19 cellular contexts compared by ENCODE assay signal in genomic region chr2:84527137-84528129, GRCh38. TPM values are rescaled to one million over a fixed set of nuclear protein-coding genes. Genes with fewer than 3 reads are reported as not detected.
DNase-seq lines count a peak whose midpoint lies in the region; ATAC-seq and TF ChIP-seq lines count a peak whose summit lies in the region.
"Had no signal": no experiment of that assay in that cellular context is flagged by ENCODE, and none has a peak within 500 bp of the region (broad histone marks: within the 10 kb centered on the region; RNA-seq: fewer than 3 reads in every experiment).

No MANE protein-coding gene starts in this region.

- no peaks in the 10 kb centered on the region for H3K4me1 ChIP-seq in mammary epithelial cell (ENCODE audit: insufficient read depth, low read length)
- no peaks in the 10 kb centered on the region for H3K4me1 ChIP-seq in mesenchymal stem cell (ENCODE audit: control insufficient read depth, insufficient read depth, low read depth, low read length)
- H3K4me1 ChIP-seq in transverse colon: peaks cover 0 to 32% (median 13%) of the 10 kb centered on the region in 4 donors
- no peaks in the 10 kb centered on the region for H3K4me1 ChIP-seq in testis

- no peak overlapping the region for H3K4me3 Mint-ChIP-seq in MCF 10A (ENCODE audit: unreplicated experiment)
- H3K4me3 Mint-ChIP-seq: activated CD4-positive, alpha-beta memory T cell treated with anti-CD3 and anti-CD28 coated beads for 36 hours; mesothelial cell of epicardium; neural crest cell; stimulated activated naive B cell treated with anti-CD40 and anti-IgM and Interleukin-4, amounts not matched to agents 10 μg/mL and 1 μg/mL and 100 μg/mL, for 72 hours had no signal

- H4K20me1 ChIP-seq in mammary epithelial cell (ENCODE audit: insufficient read depth, low read length): no peaks in the 10 kb centered on the region

- intact Hi-C loops in mammary epithelial cell (cut with micrococcal nuclease): no loop called here
- intact Hi-C loops in MCF 10A (cut with micrococcal nuclease): no loop called here
- intact Hi-C loops in transverse colon (cut with DNase I; ENCODE audit: low total_unique reads): no loop called here
- intact Hi-C loops in testis (cut with DNase I; ENCODE audit: low total_unique reads): no loop called here

- no peak overlapping the region for H2BK12ac ChIP-seq in mesenchymal stem cell (ENCODE audit: low read length in 2 of 2)

- H3K27ac Mint-ChIP-seq in MCF 10A (ENCODE audit: low read depth, unreplicated experiment): no peak overlapping the region
- H3K27ac Mint-ChIP-seq: activated CD4-positive, alpha-beta memory T cell treated with anti-CD3 and anti-CD28 coated beads for 36 hours; mesothelial cell of epicardium; stimulated activated naive B cell treated with anti-CD40 and anti-IgM and Interleukin-4, amounts not matched to agents 10 μg/mL and 1 μg/mL and 100 μg/mL, for 72 hours had no signal

- no peak overlapping the region for H3K14ac ChIP-seq in mesenchymal stem cell (ENCODE audit: low read length in 2 of 2)

- no peak overlapping the region for H2BK120ac ChIP-seq in mesenchymal stem cell (ENCODE audit: low read depth, low read length)

- no peak overlapping the region for H3K4me3 ChIP-seq in mammary epithelial cell (replicated peaks in 1 of 3; ENCODE audit: insufficient read depth in 1 of 3, low read depth in 2 of 3, low read length in 3 of 3)
- H3K4me3 ChIP-seq in mesenchymal stem cell (ENCODE audit: insufficient read depth in 1 of 2, low read depth in 1 of 2, low read length in 2 of 2): no peak overlapping the region
- H3K4me3 ChIP-seq in transverse colon: no peak overlapping the region
- no peak overlapping the region for H3K4me3 ChIP-seq in testis

- H3K9ac ChIP-seq in mammary epithelial cell (ENCODE audit: insufficient read depth, low read length) (no peak overlapping the region), mesenchymal stem cell (ENCODE audit: low read length) (peak overlapping the region; percentile 49)

- no peaks in the 10 kb centered on the region for H3K4me1 Mint-ChIP-seq in MCF 10A (ENCODE audit: insufficient read depth, unreplicated experiment)
- H3K4me1 Mint-ChIP-seq: mesothelial cell of epicardium; neural crest cell; stimulated activated naive B cell treated with anti-CD40 and anti-IgM and Interleukin-4, amounts not matched to agents 10 μg/mL and 1 μg/mL and 100 μg/mL, for 72 hours had no signal

- H3K9me3 ChIP-seq in mammary epithelial cell (replicated peaks; ENCODE audit: insufficient read depth, low read length) (no peaks in the 10 kb centered on the region), mesenchymal stem cell (ENCODE audit: control insufficient read depth, low read length) (no peaks in the 10 kb centered on the region), transverse colon (peaks cover 0 to 5% of the 10 kb centered on the region in 2 donors), testis (no peaks in the 10 kb centered on the region)

- H3K36me3 ChIP-seq in mammary epithelial cell (ENCODE audit: insufficient read depth, low read length): no peaks in the 10 kb centered on the region
- H3K36me3 ChIP-seq in mesenchymal stem cell (ENCODE audit: control insufficient read depth in 1 of 2, insufficient read depth in 2 of 2, low read depth in 1 of 2, low read length in 2 of 2): no peaks in the 10 kb centered on the region
- no peaks in the 10 kb centered on the region for H3K36me3 ChIP-seq in transverse colon
- no peaks in the 10 kb centered on the region for H3K36me3 ChIP-seq in testis (ENCODE audit: low read depth, missing control alignments)

- H2BK5ac ChIP-seq in mesenchymal stem cell (ENCODE audit: low read depth, low read length, poor library complexity, severe bottlenecking): no peak overlapping the region

- no peaks in the 10 kb centered on the region for H3K9me3 Mint-ChIP-seq in MCF 10A (ENCODE audit: unreplicated experiment)
- H3K9me3 Mint-ChIP-seq: activated CD4-positive, alpha-beta memory T cell treated with anti-CD3 and anti-CD28 coated beads for 36 hours had no signal

- TF ChIP-seq POLR2A in transverse colon (IDR thresholded peaks at IDR 0.05) (no peak), testis (IDR thresholded peaks at IDR 0.05) (no peak)

- TF ChIP-seq CTCF in mammary epithelial cell (conservative IDR thresholded peaks at IDR 0.05 in 1 of 2, IDR thresholded peaks at IDR 0.05 in 1 of 2; ENCODE audit: extremely low read depth in 1 of 2, insufficient read depth in 1 of 2, low read depth in 1 of 2, low read length in 2 of 2) (no peak), MCF 10A (IDR thresholded peaks at IDR 0.05; ENCODE audit: unreplicated experiment) (no peak), transverse colon (IDR thresholded peaks at IDR 0.05) (no peak), testis (IDR thresholded peaks at IDR 0.05) (no peak)

- H3K27ac ChIP-seq in mammary epithelial cell (ENCODE audit: insufficient read depth, low read depth, low read length): no peak overlapping the region
- peak overlapping the region; percentile 63 for H3K27ac ChIP-seq in caudate nucleus (ENCODE audit: low read depth, low read length)
- no peak overlapping the region for H3K27ac ChIP-seq in mesenchymal stem cell (ENCODE audit: low read length, poor library complexity, severe bottlenecking)
- H3K27ac ChIP-seq in transverse colon: peak overlapping the region; percentile 52 to 73 (median 64)
- H3K27ac ChIP-seq in testis: no peak overlapping the region

- H4K91ac ChIP-seq in mesenchymal stem cell (ENCODE audit: low read length): no peak overlapping the region

- dilution Hi-C loops in mammary epithelial cell (cut with HindIII; ENCODE audit: low sequenced_read_pairs): no loop called here

- BruUV-seq in mammary epithelial cell (replicated peaks; lab: Mats Ljungman, UMichigan) (no TSS peak), MCF 10A (replicated peaks; lab: Mats Ljungman, UMichigan) (no TSS peak)

- H3K27me3 Mint-ChIP-seq in MCF 10A (ENCODE audit: insufficient read depth, unreplicated experiment): no peaks in the 10 kb centered on the region
- H3K27me3 Mint-ChIP-seq: activated CD4-positive, alpha-beta memory T cell treated with anti-CD3 and anti-CD28 coated beads for 36 hours had no signal

- CTCF ChIA-PET in mammary epithelial cell (lab: Charles Lee; ENCODE audit: low non-redundant PET) (interaction anchor here (0.5 kb wide), 1 partner anchor 10 kb away, joined by 5 read pairs; no protein-coding TSS in a partner anchor), MCF 10A (lab: Yijun Ruan, JAX) (interaction anchor here (0.8 to 3.1 kb wide), 22 partner anchors 10 to 399 kb away, joined by 3 to 16 read pairs (median 4); no protein-coding TSS in a partner anchor)

- no peak overlapping the region for H4K8ac ChIP-seq in mesenchymal stem cell (ENCODE audit: low read length)

- H2AFZ ChIP-seq in mammary epithelial cell (ENCODE audit: low read depth, low read length) (no peak overlapping the region), mesenchymal stem cell (ENCODE audit: low read depth, low read length) (no peak overlapping the region)

- H3K4ac ChIP-seq in mesenchymal stem cell (ENCODE audit: low read depth in 1 of 2, low read length in 2 of 2): no peak overlapping the region

- H3K79me2 ChIP-seq in mammary epithelial cell (ENCODE audit: insufficient read depth, low read length): no peaks in the 10 kb centered on the region

- no peaks in the 10 kb centered on the region for H3K79me1 ChIP-seq in mesenchymal stem cell (replicated peaks; ENCODE audit: low read length, poor library complexity, severe bottlenecking)

- no peaks in the 10 kb centered on the region for H3K36me3 Mint-ChIP-seq in MCF 10A (ENCODE audit: insufficient read depth, unreplicated experiment)
- H3K36me3 Mint-ChIP-seq: activated CD4-positive, alpha-beta memory T cell treated with anti-CD3 and anti-CD28 coated beads for 36 hours; mesothelial cell of epicardium; stimulated activated naive B cell treated with anti-CD40 and anti-IgM and Interleukin-4, amounts not matched to agents 10 μg/mL and 1 μg/mL and 100 μg/mL, for 72 hours had no signal

- H3K4me2 ChIP-seq in mammary epithelial cell (ENCODE audit: insufficient read depth, low read depth, low read length) (no peak overlapping the region), mesenchymal stem cell (ENCODE audit: low read length, poor library complexity, severe bottlenecking) (no peak overlapping the region)

- H2AK5ac ChIP-seq in mesenchymal stem cell (ENCODE audit: low read length, severe bottlenecking): no peak overlapping the region

- TF ChIP-seq EP300 in transverse colon (IDR thresholded peaks at IDR 0.05; ENCODE audit: low read depth): no peak

- 63% methylated on average over 4 of the region's 4 CpGs for WGBS in mammary epithelial cell (ENCODE audit: low coverage, missing lambda C conversion rate)
- WGBS in mesenchymal stem cell: 80% methylated on average over 3 of the region's 4 CpGs
- WGBS in transverse colon (ENCODE audit: low coverage in 1 of 2), 2 donors: 41 to 46% methylated on average over 4 of the region's 4 CpGs
- WGBS in testis, 2 donors: 46 to 61% methylated on average over 4 of the region's 4 CpGs

- POLR2A ChIA-PET in MCF 10A (lab: Yijun Ruan, JAX): interaction anchor here (0.7 to 1.7 kb wide), 4 partner anchors 8 to 354 kb away, joined by 3 to 5 read pairs (median 4); no protein-coding TSS in a partner anchor

- in situ Hi-C loops in mammary epithelial cell (cut with MboI; ENCODE audit: low sequenced_read_pairs in 2 of 2): no loop called here
- in situ Hi-C loops in transverse colon (cut with MboI; ENCODE audit: low pct_ligation_motif_present in 1 of 4, low pct_unique_long_range_greater_than_20kb in 1 of 4, low sequenced_read_pairs in 3 of 4): no loop called here

- DNase-seq in mammary epithelial cell (peak; percentile 5), MCF 10A (ENCODE audit: unreplicated experiment) (no peak), caudate nucleus (lab: John Stamatoyannopoulos, UW) (peak in 4 of 61 donors; percentile 1 to 48 (median 21)), mesenchymal stem cell (no peak), transverse colon (no peak), NCI-H226 (no peak), testis (no peak)
- DNase-seq: activated CD4-positive, alpha-beta memory T cell treated with anti-CD3 and anti-CD28 coated beads for 36 hours; activated T-cell treated with anti-CD3 and anti-CD28 coated beads, Interleukin-2, amount 50 U/mL, for 48 hours; cerebellar nuclear complex; KG1; NCI-H1092; NCI-H2081 treated with DMSO at 0.1 percent for 48 hours; NCI-H510A; stimulated activated naive B cell treated with anti-CD40 and anti-IgM and Interleukin-4, amounts not matched to agents 10 μg/mL and 1 μg/mL and 100 μg/mL, for 72 hours; SW 1271 had no signal

- H3K23ac ChIP-seq in mesenchymal stem cell (ENCODE audit: low read length in 2 of 2): no peak overlapping the region

- no peak overlapping the region for H2BK15ac ChIP-seq in mesenchymal stem cell (ENCODE audit: low read depth, poor library complexity, severe bottlenecking)

- no peak overlapping the region for H3K18ac ChIP-seq in mesenchymal stem cell (ENCODE audit: low read depth in 1 of 2, low read length in 2 of 2)

- ATAC-seq in SK-N-SH treated with all-trans-retinoic acid at 6 μM for 48 hours: no peak
- ATAC-seq: stimulated activated naive B cell treated with anti-CD40 and anti-IgM and Interleukin-4, amounts not matched to agents 10 μg/mL and 1 μg/mL and 100 μg/mL, for 72 hours had no signal

- H3K27me3 ChIP-seq in mammary epithelial cell (ENCODE audit: insufficient read depth, low read length) (no peaks in the 10 kb centered on the region), mesenchymal stem cell (ENCODE audit: control insufficient read depth in 1 of 2, insufficient read depth in 1 of 2, low read length in 2 of 2) (peaks cover 0 to 3% of the 10 kb centered on the region in 2 experiments), transverse colon (no peaks in the 10 kb centered on the region), testis (no peaks in the 10 kb centered on the region)

RNA-seq across cellular contexts. Expression of gene DNAH6, which starts 11.1 kb away (rescaled TPM):
- total RNA-seq in mammary epithelial cell: under 1 TPM; 0.45 to 0.50 TPM
- polyA plus RNA-seq in mammary epithelial cell: 0.03 TPM
- not detected for polyA minus RNA-seq in mammary epithelial cell
- 0.14 and 0.76 TPM in 2 replicates for total RNA-seq in MCF 10A (2022)
- 0.04 TPM for polyA plus RNA-seq in mesenchymal stem cell (2013, experiment 1 of 2)
- 0.16 TPM for polyA plus RNA-seq in mesenchymal stem cell (2013, experiment 2 of 2)
- 1 to 10 TPM in 3 of 4 donors, under 1 TPM in 1; 1.00 to 2.9 (median 2.1) TPM for total RNA-seq in transverse colon
- 10 to 100 TPM in 1 of 2 donors, 1 to 10 TPM in 1; 7.1 to 11.8 TPM for total RNA-seq in testis
- polyA plus RNA-seq in testis (ENCODE audit: insufficient read depth, low read depth, low replicate concordance): 18.4 TPM

Comparison
In these comparisons a context has a peak if more than half of its experiments do, and no peak if none do; other contexts are left out.
1. H3K27ac ChIP-seq: peak in caudate nucleus (single experiment) and transverse colon (4 of 4); none in mammary epithelial cell (single experiment), mesenchymal stem cell (single experiment) and testis (0 of 2).